Comparison of ENCODE assay signal across 9 cellular contexts in genomic region chr10:62264702-62265436, GRCh38. TPM values are rescaled to one million over a fixed set of nuclear protein-coding genes. Genes with fewer than 3 reads are reported as not detected.
DNase-seq lines count a peak whose midpoint lies in the region; ATAC-seq and TF ChIP-seq lines count a peak whose summit lies in the region.
"Had no signal": no experiment of that assay in that cellular context is flagged by ENCODE, and none has a peak within 500 bp of the region (broad histone marks: within the 10 kb centered on the region; RNA-seq: fewer than 3 reads in every experiment).

No MANE protein-coding gene starts in this region.

- H3K4me1 Mint-ChIP-seq in activated CD8-positive, alpha-beta memory T cell treated with anti-CD3 and anti-CD28 coated beads, Interleukin-2, amount 10 ng/mL, durations not matched to agents 7 days and 5 days = peaks cover 21% of the 10 kb centered on the region

- H3K36me3 Mint-ChIP-seq in activated CD8-positive, alpha-beta memory T cell treated with anti-CD3 and anti-CD28 coated beads, Interleukin-2, amount 10 ng/mL, durations not matched to agents 7 days and 5 days = no peaks in the 10 kb centered on the region
- H3K36me3 Mint-ChIP-seq: memory B cell had no signal

- no peaks in the 10 kb centered on the region for H3K27me3 ChIP-seq in AG04450 (ENCODE audit: control insufficient read depth, insufficient read depth, low read length)
- peaks cover 40% of the 10 kb centered on the region for H3K27me3 ChIP-seq in HL-60 (ENCODE audit: insufficient read depth, poor library complexity, severe bottlenecking)

- POLR2A ChIA-PET in AG04450 (lab: Yijun Ruan, JAX) = interaction anchor here (0.6 kb wide), 1 partner anchor 272 kb away, joined by 3 read pairs; no protein-coding TSS in a partner anchor

- peak; percentile 70 for DNase-seq in AG04450 (ENCODE audit: low read depth, low spot score)
- no peak for DNase-seq in GM12864 (ENCODE audit: low read depth)
- DNase-seq in HL-60 (ENCODE audit: low read depth in 1 of 2, low spot score in 1 of 2) = peak in 1 of 2 experiments; percentile 12
- DNase-seq in SW 1271 (lab: John Stamatoyannopoulos, UW) = peak; percentile 74 to 87
- peak; percentile 41 for DNase-seq in germinal center (ENCODE audit: low spot score)
- peak; percentile 73 for DNase-seq in retinal pigment epithelial cell (ENCODE audit: low read depth)
- DNase-seq in substantia nigra (lab: John Stamatoyannopoulos, UW) = no peak
- DNase-seq in activated CD8-positive, alpha-beta memory T cell treated with anti-CD3 and anti-CD28 coated beads, Interleukin-2, amount 10 ng/mL, durations not matched to agents 7 days and 5 days = no peak

- no peaks in the 10 kb centered on the region for H3K9me3 ChIP-seq in AG04450 (ENCODE audit: control insufficient read depth, insufficient read depth, low read length)

- ATAC-seq in activated CD8-positive, alpha-beta memory T cell treated with anti-CD3 and anti-CD28 coated beads, Interleukin-2, amount 10 ng/mL, durations not matched to agents 7 days and 5 days = no peak

- H3K27ac ChIP-seq in AG04450 (ENCODE audit: low read depth, low read length) (no peak overlapping the region), HL-60 (replicated peaks) (no peak overlapping the region), substantia nigra (ENCODE audit: low read depth, low read length, poor library complexity, severe bottlenecking) (no peak overlapping the region)

- TF ChIP-seq CTCF in AG04450 (IDR thresholded peaks at IDR 0.05; ENCODE audit: low read depth, low read length) (peak; percentile 73), GM12864 (IDR thresholded peaks at IDR 0.05; ENCODE audit: low read depth, low read length, missing control alignments) (peak; percentile 61), HL-60 (IDR thresholded peaks at IDR 0.05; ENCODE audit: insufficient read depth, low read length) (peak; percentile 35), retinal pigment epithelial cell (conservative IDR thresholded peaks at IDR 0.05; ENCODE audit: low read depth, low read length) (peak; percentile 77)

- H3K4me3 ChIP-seq in AG04450 (ENCODE audit: low read depth, low read length) = no peak overlapping the region
- no peak overlapping the region for H3K4me3 ChIP-seq in GM12864 (ENCODE audit: low read depth, low read length)
- no peak overlapping the region for H3K4me3 ChIP-seq in HL-60 (replicated peaks; ENCODE audit: insufficient read depth, low read length)
- no peak overlapping the region for H3K4me3 ChIP-seq in retinal pigment epithelial cell (ENCODE audit: low read length)

- no peak overlapping the region for H3K27ac Mint-ChIP-seq in activated CD8-positive, alpha-beta memory T cell treated with anti-CD3 and anti-CD28 coated beads, Interleukin-2, amount 10 ng/mL, durations not matched to agents 7 days and 5 days
- H3K27ac Mint-ChIP-seq: memory B cell had no signal

- peaks cover 37% of the 10 kb centered on the region for H3K27me3 Mint-ChIP-seq in activated CD8-positive, alpha-beta memory T cell treated with anti-CD3 and anti-CD28 coated beads, Interleukin-2, amount 10 ng/mL, durations not matched to agents 7 days and 5 days

- CTCF ChIA-PET in AG04450 (lab: Charles Lee) = interaction anchor here (0.6 to 4.9 kb wide), 34 partner anchors 12 to 1821 kb away, joined by 3 to 21 read pairs (median 3); no protein-coding TSS in a partner anchor
- CTCF ChIA-PET in activated CD8-positive, alpha-beta memory T cell treated with anti-CD3 and anti-CD28 coated beads, Interleukin-2, amount 10 ng/mL, durations not matched to agents 7 days and 5 days (lab: Charles Lee) = interaction anchor here (0.5 to 2.4 kb wide), 10 partner anchors 12 to 893 kb away, joined by 3 to 16 read pairs (median 3); no protein-coding TSS in a partner anchor

- no peak overlapping the region for H3K4me3 Mint-ChIP-seq in activated CD8-positive, alpha-beta memory T cell treated with anti-CD3 and anti-CD28 coated beads, Interleukin-2, amount 10 ng/mL, durations not matched to agents 7 days and 5 days
- H3K4me3 Mint-ChIP-seq: memory B cell had no signal

- no peaks in the 10 kb centered on the region for H3K9me3 Mint-ChIP-seq in activated CD8-positive, alpha-beta memory T cell treated with anti-CD3 and anti-CD28 coated beads, Interleukin-2, amount 10 ng/mL, durations not matched to agents 7 days and 5 days (ENCODE audit: low read depth)
- H3K9me3 Mint-ChIP-seq: memory B cell had no signal

RNA-seq across cellular contexts. Expression of gene RTKN2, which starts 3.8 kb away (rescaled TPM):
- polyA plus RNA-seq in AG04450 (2011; rRNA removed) = 1.0 and 1.4 TPM in 2 replicates
- 1.1 and 1.4 TPM in 2 replicates for polyA minus RNA-seq in AG04450 (2011; rRNA and poly(A)+ RNA removed)
- total RNA-seq in activated CD8-positive, alpha-beta memory T cell treated with anti-CD3 and anti-CD28 coated beads, Interleukin-2, amount 10 ng/mL, durations not matched to agents 7 days and 5 days = 1 to 10 TPM; 2.9 to 3.8 TPM

Comparison
In these comparisons a context has a peak if more than half of its experiments do, and no peak if none do; other contexts are left out.
1. DNase-seq: peak in AG04450 (single experiment), SW 1271 (2 of 2), germinal center (single experiment) and retinal pigment epithelial cell (single experiment); none in GM12864 (single experiment), substantia nigra (0 of 49) and activated CD8-positive, alpha-beta memory T cell treated with anti-CD3 and anti-CD28 coated beads, Interleukin-2, amount 10 ng/mL, durations not matched to agents 7 days and 5 days (single experiment).
2. Peak in every context shown above with its lines, with median percentiles within 50 percentile points of each other: CTCF ChIP-seq.